8 cellular contexts compared by ENCODE assay signal in the genomic region with DNA sequence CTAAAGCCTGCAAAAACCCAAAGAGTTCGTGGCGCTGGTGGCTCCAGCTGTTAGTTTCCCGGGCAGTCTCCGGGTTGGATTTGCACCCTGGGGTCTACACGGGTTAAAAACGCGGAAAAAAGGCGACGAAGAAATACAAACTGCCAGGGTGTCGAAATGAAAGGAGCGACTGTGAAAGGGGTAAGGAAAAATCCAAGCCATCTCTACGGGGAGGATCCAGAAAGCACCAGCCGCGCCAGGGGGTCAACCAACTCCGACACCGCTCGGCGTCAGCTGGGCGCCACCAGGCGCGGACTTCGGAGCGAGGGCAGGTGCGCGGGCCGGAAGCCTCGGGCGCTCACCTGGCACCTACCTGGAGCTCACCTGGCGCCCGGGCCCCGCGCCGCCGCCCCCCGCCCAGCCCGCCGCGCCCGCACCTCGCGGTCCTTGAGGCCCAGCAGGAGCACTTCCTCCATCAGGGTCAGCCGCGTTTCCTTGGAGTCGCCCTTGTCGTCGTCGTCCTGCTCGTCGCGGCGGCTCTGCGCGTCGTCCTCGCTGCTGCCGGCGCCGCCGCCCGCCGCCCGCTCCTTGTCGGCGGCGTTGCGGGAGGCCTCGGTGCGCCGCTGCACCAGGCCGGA. TPM values are rescaled to one million over a fixed set of nuclear protein-coding genes. Genes with fewer than 3 reads are reported as not detected.
DNase-seq lines count a peak whose midpoint lies in the region; ATAC-seq and TF ChIP-seq lines count a peak whose summit lies in the region.

No MANE protein-coding gene starts in this region.

- peak overlapping the region; percentile 87 to 98 (median 98) for H3K27ac Mint-ChIP-seq in CD4-positive, CD25-positive, alpha-beta regulatory T cell
- H3K27ac Mint-ChIP-seq in naive thymus-derived CD8-positive, alpha-beta T cell = peak overlapping the region; percentile 95 to 98 (median 97)

- H3K27ac ChIP-seq in CD4-positive, CD25-positive, alpha-beta regulatory T cell (ENCODE audit: insufficient read depth, low read length, poor library complexity, severe bottlenecking) = peak overlapping the region; percentile 96
- H3K27ac ChIP-seq in fibroblast of lung (ENCODE audit: insufficient read depth, low read length) (peak overlapping the region; percentile 97), thymus (ENCODE audit: low read depth) (peak overlapping the region; percentile 93)

- no peaks in the 10 kb centered on the region for H3K9me3 Mint-ChIP-seq in CD4-positive, CD25-positive, alpha-beta regulatory T cell
- no peaks in the 10 kb centered on the region for H3K9me3 Mint-ChIP-seq in naive thymus-derived CD8-positive, alpha-beta T cell

- H3K4me3 ChIP-seq in CD4-positive, CD25-positive, alpha-beta regulatory T cell (ENCODE audit: low read depth, low read length) = peak overlapping the region; percentile 93
- peak overlapping the region; percentile 87 to 96 (median 96) for H3K4me3 ChIP-seq in fibroblast of lung (replicated peaks in 1 of 4; ENCODE audit: control extremely low read depth in 1 of 4, insufficient read depth in 1 of 4, low read depth in 3 of 4, low read length in 4 of 4)
- peak overlapping the region; percentile 66 for H3K4me3 ChIP-seq in thymus (ENCODE audit: low read length)

- H3K79me2 ChIP-seq in fibroblast of lung (ENCODE audit: control insufficient read depth, insufficient read depth, low read length) = peaks cover 54% of the 10 kb centered on the region

- no peak for TF ChIP-seq CTCF in fibroblast of lung (conservative IDR thresholded peaks at IDR 0.05 in 1 of 2, IDR thresholded peaks at IDR 0.05 in 1 of 2; ENCODE audit: low read depth in 1 of 2, low read length in 2 of 2)

- no peaks in the 10 kb centered on the region for H3K27me3 ChIP-seq in CD4-positive, CD25-positive, alpha-beta regulatory T cell (ENCODE audit: control insufficient read depth, insufficient read depth, low read length)
- no peaks in the 10 kb centered on the region for H3K27me3 ChIP-seq in fibroblast of lung (ENCODE audit: control insufficient read depth, insufficient read depth, low read length)
- H3K27me3 ChIP-seq in thymus (ENCODE audit: control insufficient read depth, insufficient read depth) = no peaks in the 10 kb centered on the region

- H3K4me1 Mint-ChIP-seq in CD4-positive, CD25-positive, alpha-beta regulatory T cell = peaks cover 32 to 47% (median 39%) of the 10 kb centered on the region in 4 donors
- H3K4me1 Mint-ChIP-seq in naive thymus-derived CD8-positive, alpha-beta T cell = peaks cover 14 to 47% (median 40%) of the 10 kb centered on the region in 4 donors

- ATAC-seq in CD4-positive, CD25-positive, alpha-beta regulatory T cell (ENCODE audit: low read depth in 2 of 2) = peak; percentile 6 to 17
- ATAC-seq in GM19455 (IDR thresholded peaks at IDR 0.05; ENCODE audit: unreplicated experiment) (peak; percentile 29), HG03521 (IDR thresholded peaks at IDR 0.05; ENCODE audit: unreplicated experiment) (peak; percentile 27)
- peak; percentile 19 to 38 for ATAC-seq in naive thymus-derived CD8-positive, alpha-beta T cell

- peak overlapping the region; percentile 44 for H2AFZ ChIP-seq in fibroblast of lung (ENCODE audit: low read length)

- peak overlapping the region; percentile 98 to 100 (median 98) for H3K4me3 Mint-ChIP-seq in CD4-positive, CD25-positive, alpha-beta regulatory T cell
- peak overlapping the region; percentile 88 to 99 (median 97) for H3K4me3 Mint-ChIP-seq in naive thymus-derived CD8-positive, alpha-beta T cell

- H3K4me1 ChIP-seq in CD4-positive, CD25-positive, alpha-beta regulatory T cell (ENCODE audit: control insufficient read depth, insufficient read depth, low read length, poor library complexity, severe bottlenecking) = peaks cover 35% of the 10 kb centered on the region
- H3K4me1 ChIP-seq in fibroblast of lung (ENCODE audit: control insufficient read depth, extremely low read depth, insufficient read depth, low read length) = peaks cover 7% of the 10 kb centered on the region
- H3K4me1 ChIP-seq in thymus (ENCODE audit: control insufficient read depth, insufficient read depth, low read length) = peaks cover 6% of the 10 kb centered on the region

- no peak overlapping the region for H3K4me2 ChIP-seq in fibroblast of lung (ENCODE audit: extremely low read depth, insufficient read depth, low read length)

- DNase-seq in CD4-positive, CD25-positive, alpha-beta regulatory T cell = peak; percentile 21 to 60 (median 39)
- DNase-seq in NCI-H774 (lab: John Stamatoyannopoulos, UW) (peak; percentile 83), fibroblast of lung (ENCODE audit: low read depth in 2 of 2) (peak; percentile 9 to 78)
- peak; percentile 6 to 22 for DNase-seq in activated T-helper 1 cell treated with anti-CD3 and anti-CD28 coated beads, Interleukin-2, amount 50 U/mL, for 16 hours (ENCODE audit: low read depth in 1 of 2, low spot score in 1 of 2)
- peak in 6 of 10 donors; percentile 6 to 70 (median 32) for DNase-seq in naive thymus-derived CD8-positive, alpha-beta T cell

- no peaks in the 10 kb centered on the region for H3K9me3 ChIP-seq in CD4-positive, CD25-positive, alpha-beta regulatory T cell (ENCODE audit: control insufficient read depth in 2 of 2, low read length in 2 of 2)
- H3K9me3 ChIP-seq in fibroblast of lung (ENCODE audit: control insufficient read depth, insufficient read depth, low read depth, low read length) = no peaks in the 10 kb centered on the region
- no peaks in the 10 kb centered on the region for H3K9me3 ChIP-seq in thymus (ENCODE audit: control insufficient read depth)

- H3K27me3 Mint-ChIP-seq in CD4-positive, CD25-positive, alpha-beta regulatory T cell = peaks cover 15% of the 10 kb centered on the region
- peaks cover 0 to 3% (median 2%) of the 10 kb centered on the region in 5 donors for H3K27me3 Mint-ChIP-seq in naive thymus-derived CD8-positive, alpha-beta T cell

- POLR2A ChIA-PET in naive thymus-derived CD8-positive, alpha-beta T cell (lab: Charles Lee) = interaction anchor here (0.6 to 3.0 kb wide), 11 partner anchors 8 to 642 kb away, joined by 3 to 10 read pairs (median 4); a partner anchor contains a TSS

- peaks cover 4% of the 10 kb centered on the region for H4K20me1 ChIP-seq in fibroblast of lung (ENCODE audit: control insufficient read depth, extremely low read depth, insufficient read depth, low read length)

- H3K9ac ChIP-seq in fibroblast of lung (ENCODE audit: insufficient read depth, low read length) = peak overlapping the region; percentile 100

- H3K36me3 Mint-ChIP-seq in CD4-positive, CD25-positive, alpha-beta regulatory T cell = peaks cover 27% of the 10 kb centered on the region
- peaks cover 0 to 27% (median 10%) of the 10 kb centered on the region in 3 donors for H3K36me3 Mint-ChIP-seq in naive thymus-derived CD8-positive, alpha-beta T cell

- peaks cover 20% of the 10 kb centered on the region for H3K36me3 ChIP-seq in CD4-positive, CD25-positive, alpha-beta regulatory T cell (ENCODE audit: control insufficient read depth, insufficient read depth, low read length)
- no peaks in the 10 kb centered on the region for H3K36me3 ChIP-seq in fibroblast of lung (ENCODE audit: control insufficient read depth, insufficient read depth, low read length)
- peaks cover 13% of the 10 kb centered on the region for H3K36me3 ChIP-seq in thymus (ENCODE audit: control insufficient read depth, insufficient read depth)

- under 1% methylated on average over 70 of the region's 70 CpGs for WGBS in thymus

RNA-seq across cellular contexts. Expression of a gene that starts 0.6 kb away (rescaled TPM):
- total RNA-seq in CD4-positive, CD25-positive, alpha-beta regulatory T cell = 66.8 TPM
- 100 to 1,000 TPM; 108 to 130 (median 116) TPM for polyA plus RNA-seq in CD4-positive, CD25-positive, alpha-beta regulatory T cell
- 71.7 and 81.4 TPM in 2 replicates for total RNA-seq in fibroblast of lung
- 79.2 and 103 TPM in 2 replicates for polyA plus RNA-seq in fibroblast of lung
- polyA plus RNA-seq in fibroblast of lung (2012) = 54.2 and 68.9 TPM in 2 replicates
- polyA minus RNA-seq in fibroblast of lung (ENCODE audit: low replicate concordance) = 36.1 and 40.2 TPM in 2 replicates
- 10 to 100 TPM; 63.7 to 65.7 TPM for total RNA-seq in naive thymus-derived CD8-positive, alpha-beta T cell
- polyA plus RNA-seq in naive thymus-derived CD8-positive, alpha-beta T cell = 10 to 100 TPM; 64.0 to 88.0 (median 74.3) TPM
- 76.9 TPM for polyA plus RNA-seq in thymus

Comparison
In these comparisons a context has a peak if more than half of its experiments do, and no peak if none do; other contexts are left out.
1. Peak in every context shown above with its lines: DNase-seq, ATAC-seq, H3K4me3 ChIP-seq and H3K27ac ChIP-seq.
2. DNase-seq: peak in every context shown above with its lines; median percentile 83 in NCI-H774; 44 in fibroblast of lung; 39 in CD4-positive, CD25-positive, alpha-beta regulatory T cell; 32 in naive thymus-derived CD8-positive, alpha-beta T cell; 14 in activated T-helper 1 cell treated with anti-CD3 and anti-CD28 coated beads, Interleukin-2, amount 50 U/mL, for 16 hours.